In genomic region chr16:31334934-31335333, GRCh38 we compare ENCODE assay signal across 1 cellular context.
A peak's percentile ranks its signal among the peaks of the same experiment; 100 is the strongest.
TF ChIP-seq lines count a peak whose summit lies in the region.

No MANE protein-coding gene starts in this region.

TF ChIP-seq in GM12878, 131 proteins besides CTCF, POLR2A, EP300 and RAD21:
- TF ChIP-seq CHD2 (IDR thresholded peaks at IDR 0.05; ENCODE audit: borderline replicate concordance, low read depth, low read length) (no peak), MEF2B (IDR thresholded peaks at IDR 0.05; ENCODE audit: partially characterized antibody, poor library complexity, severe bottlenecking) (peak; percentile 73), ZNF592 (IDR thresholded peaks at IDR 0.05) (no peak), NFXL1 (IDR thresholded peaks at IDR 0.05; ENCODE audit: borderline replicate concordance) (no peak), ZBTB33 (IDR thresholded peaks at IDR 0.05) (no peak)
- TF ChIP-seq, protein P1, sequence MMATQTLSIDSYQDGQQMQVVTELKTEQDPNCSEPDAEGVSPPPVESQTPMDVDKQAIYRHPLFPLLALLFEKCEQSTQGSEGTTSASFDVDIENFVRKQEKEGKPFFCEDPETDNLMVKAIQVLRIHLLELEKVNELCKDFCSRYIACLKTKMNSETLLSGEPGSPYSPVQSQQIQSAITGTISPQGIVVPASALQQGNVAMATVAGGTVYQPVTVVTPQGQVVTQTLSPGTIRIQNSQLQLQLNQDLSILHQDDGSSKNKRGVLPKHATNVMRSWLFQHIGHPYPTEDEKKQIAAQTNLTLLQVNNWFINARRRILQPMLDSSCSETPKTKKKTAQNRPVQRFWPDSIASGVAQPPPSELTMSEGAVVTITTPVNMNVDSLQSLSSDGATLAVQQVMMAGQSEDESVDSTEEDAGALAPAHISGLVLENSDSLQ (IDR thresholded peaks at IDR 0.05): no peak
